Comparison of ENCODE assay signal across 1 cellular context in genomic region chr9:106869458-106869857, GRCh38.
TF ChIP-seq lines count a peak whose summit lies in the region.

No MANE protein-coding gene starts in this region.

TF ChIP-seq in IMR-90, 13 proteins besides CTCF, POLR2A, EP300 and RAD21 (continued from another document):
- TF ChIP-seq USF2 (IDR thresholded peaks at IDR 0.05; ENCODE audit: low read depth, low read length) (no peak), BHLHE40 (IDR thresholded peaks at IDR 0.05; ENCODE audit: low read depth, low read length) (no peak)
TF ChIP-seq in IMR-90: peak in this region for 0.
